21 cellular contexts compared by ENCODE assay signal in genomic region chr6:72757048-72757447, GRCh38.
A peak's percentile ranks its signal among the peaks of the same experiment; 100 is the strongest.
DNase-seq lines count a peak whose midpoint lies in the region; ATAC-seq, FAIRE-seq and TF ChIP-seq lines count a peak whose summit lies in the region.
"Had no signal": no experiment of that assay in that cellular context is flagged by ENCODE, and none has a peak within 500 bp of the region (broad histone marks: within the 10 kb centered on the region; RNA-seq: fewer than 3 reads in every experiment).

No MANE protein-coding gene starts in this region.

- no peak overlapping the region for H3K4me2 ChIP-seq in SK-N-SH
- H3K4me2 ChIP-seq: BLaER1 had no signal

- POLR2A ChIA-PET in SK-N-SH (lab: Yijun Ruan, JAX): no interaction called here

- peaks cover 0 to 3% of the 10 kb centered on the region in 2 donors for H3K4me1 Mint-ChIP-seq in effector memory CD8-positive, alpha-beta T cell (ENCODE audit: low read depth in 2 of 2)
- H3K4me1 Mint-ChIP-seq in stimulated activated naive B cell treated with anti-CD40 and anti-IgM and Interleukin-4, amounts not matched to agents 10 μg/mL and 1 μg/mL and 100 μg/mL, for 72 hours: peaks cover 4 to 44% of the 10 kb centered on the region in 2 donors

- no peak overlapping the region for H3K9ac ChIP-seq in SK-N-SH
- H3K9ac ChIP-seq: BLaER1 had no signal

- peaks cover 5% of the 10 kb centered on the region for H3F3A ChIP-seq in SK-N-SH (replicated peaks; ENCODE audit: insufficient read depth)

- no peak overlapping the region for H3K27ac Mint-ChIP-seq in effector memory CD8-positive, alpha-beta T cell
- H3K27ac Mint-ChIP-seq in stimulated activated naive B cell treated with anti-CD40 and anti-IgM and Interleukin-4, amounts not matched to agents 10 μg/mL and 1 μg/mL and 100 μg/mL, for 72 hours: no peak overlapping the region
- H3K27ac Mint-ChIP-seq: B cell; CD4-positive, CD25-positive, alpha-beta regulatory T cell; CD8-positive, alpha-beta T cell; H9; HFFc6 had no signal

- TF ChIP-seq CTCF in SK-N-SH (IDR thresholded peaks at IDR 0.05) (no peak), psoas muscle (IDR thresholded peaks at IDR 0.05) (no peak)

- ATAC-seq in SK-N-SH treated with all-trans-retinoic acid at 6 μM for 48 hours (no peak), psoas muscle (peak; percentile 60 to 94 (median 86))
- ATAC-seq in effector memory CD8-positive, alpha-beta T cell (replicated peaks): no peak
- no peak for ATAC-seq in stimulated activated naive B cell treated with anti-CD40 and anti-IgM and Interleukin-4, amounts not matched to agents 10 μg/mL and 1 μg/mL and 100 μg/mL, for 72 hours (replicated peaks)
- ATAC-seq: CD8-positive, alpha-beta T cell had no signal

- no peaks in the 10 kb centered on the region for H3K27me3 ChIP-seq in SK-N-SH (ENCODE audit: insufficient read depth)
- H3K27me3 ChIP-seq in psoas muscle (ENCODE audit: insufficient read depth in 3 of 3, low read length in 2 of 3): no peaks in the 10 kb centered on the region
- H3K27me3 ChIP-seq: BLaER1 had no signal

- H3K79me2 ChIP-seq in SK-N-SH (ENCODE audit: insufficient read depth): peaks cover 90% of the 10 kb centered on the region

- no peak overlapping the region for H3K4me3 Mint-ChIP-seq in effector memory CD8-positive, alpha-beta T cell
- H3K4me3 Mint-ChIP-seq in stimulated activated naive B cell treated with anti-CD40 and anti-IgM and Interleukin-4, amounts not matched to agents 10 μg/mL and 1 μg/mL and 100 μg/mL, for 72 hours: no peak overlapping the region
- H3K4me3 Mint-ChIP-seq: B cell; CD4-positive, CD25-positive, alpha-beta regulatory T cell; CD8-positive, alpha-beta T cell; H9 had no signal

- no peak overlapping the region for H2AFZ ChIP-seq in SK-N-SH (ENCODE audit: low read depth)

- TF ChIP-seq EP300 in SK-N-SH (IDR thresholded peaks at IDR 0.05; ENCODE audit: borderline replicate concordance in 1 of 2, low read depth in 1 of 2, low read length in 1 of 2): no peak

- H3K9me2 ChIP-seq in SK-N-SH: no peaks in the 10 kb centered on the region

- H3K36me3 ChIP-seq in SK-N-SH (replicated peaks in 1 of 2; ENCODE audit: control insufficient read depth in 1 of 2, insufficient read depth in 2 of 2, low read length in 1 of 2) (peaks cover 0 to 3% of the 10 kb centered on the region in 2 experiments), psoas muscle (ENCODE audit: insufficient read depth in 1 of 2, low read depth in 1 of 2) (no peaks in the 10 kb centered on the region)

- CTCF ChIA-PET in SK-N-SH (lab: Yijun Ruan, JAX): no interaction called here

- no peaks in the 10 kb centered on the region for H3K9me3 ChIP-seq in SK-N-SH
- no peaks in the 10 kb centered on the region for H3K9me3 ChIP-seq in psoas muscle
- H3K9me3 ChIP-seq: Caco-2 had no signal

- peaks cover 3 to 18% of the 10 kb centered on the region in 2 experiments; a peak in 3 of 4 replicates for H3K4me1 ChIP-seq in SK-N-SH (ENCODE audit: control insufficient read depth in 1 of 2, insufficient read depth in 2 of 2, low read depth in 1 of 2, low read length in 1 of 2)
- H3K4me1 ChIP-seq in psoas muscle: peaks cover 64% of the 10 kb centered on the region
- H3K4me1 ChIP-seq: Caco-2 had no signal

- DNase-seq in SK-N-SH: no peak
- no peak for DNase-seq in H54 (ENCODE audit: insufficient read length, low spot score)
- no peak for DNase-seq in psoas muscle
- DNase-seq in effector memory CD8-positive, alpha-beta T cell: no peak
- DNase-seq in stimulated activated naive B cell treated with anti-CD40 and anti-IgM and Interleukin-4, amounts not matched to agents 10 μg/mL and 1 μg/mL and 100 μg/mL, for 72 hours: no peak
- DNase-seq: Caco-2; CD4-positive, CD25-positive, alpha-beta regulatory T cell; CD8-positive, alpha-beta T cell; DMS79; EL; GDM1; H9; HFFc6 had no signal

- H3K27ac ChIP-seq in SK-N-SH (ENCODE audit: low read depth in 2 of 2, low read length in 1 of 2) (no peak overlapping the region), psoas muscle (peak overlapping the region; percentile 39)
- H3K27ac ChIP-seq: 22Rv1, BLaER1, C4-2B had no signal

- no peaks in the 10 kb centered on the region for H3K9me3 Mint-ChIP-seq in effector memory CD8-positive, alpha-beta T cell
- peaks cover 3% of the 10 kb centered on the region in 2 donors for H3K9me3 Mint-ChIP-seq in stimulated activated naive B cell treated with anti-CD40 and anti-IgM and Interleukin-4, amounts not matched to agents 10 μg/mL and 1 μg/mL and 100 μg/mL, for 72 hours
- H3K9me3 Mint-ChIP-seq: CD8-positive, alpha-beta T cell; HFFc6 had no signal

- TF ChIP-seq RAD21 in SK-N-SH (IDR thresholded peaks at IDR 0.05; ENCODE audit: low read length): no peak

- no peak overlapping the region for H3K4me3 ChIP-seq in SK-N-SH (ENCODE audit: low read depth in 2 of 2, low read length in 1 of 2)
- H3K4me3 ChIP-seq in psoas muscle: no peak overlapping the region
- H3K4me3 ChIP-seq: BLaER1 had no signal

- H3K36me3 Mint-ChIP-seq in effector memory CD8-positive, alpha-beta T cell (ENCODE audit: insufficient read depth): no peaks in the 10 kb centered on the region
- peaks cover 3 to 6% of the 10 kb centered on the region in 2 donors for H3K36me3 Mint-ChIP-seq in stimulated activated naive B cell treated with anti-CD40 and anti-IgM and Interleukin-4, amounts not matched to agents 10 μg/mL and 1 μg/mL and 100 μg/mL, for 72 hours
- H3K36me3 Mint-ChIP-seq: CD4-positive, CD25-positive, alpha-beta regulatory T cell; CD8-positive, alpha-beta T cell had no signal

- H3K27me3 Mint-ChIP-seq in effector memory CD8-positive, alpha-beta T cell: no peaks in the 10 kb centered on the region
- H3K27me3 Mint-ChIP-seq in stimulated activated naive B cell treated with anti-CD40 and anti-IgM and Interleukin-4, amounts not matched to agents 10 μg/mL and 1 μg/mL and 100 μg/mL, for 72 hours: no peaks in the 10 kb centered on the region
- H3K27me3 Mint-ChIP-seq: B cell; CD4-positive, CD25-positive, alpha-beta regulatory T cell had no signal

- 67% methylated on average over 3 of the region's 3 CpGs for WGBS in SK-N-SH (ENCODE audit: low lambda C conversion rate)
- WGBS in psoas muscle, 3 donors: 69 to 78% (median 78%) methylated on average over 3 of the region's 3 CpGs

- H4K20me1 ChIP-seq in SK-N-SH (ENCODE audit: insufficient read depth): no peaks in the 10 kb centered on the region

- FAIRE-seq in H54 (lab: Jason Lieb, UNC): peak; percentile 45
- FAIRE-seq: GM12891, GM18507, H1 had no signal

- intact Hi-C loops in psoas muscle (cut with DNase I): loop anchor here in 1 of 2 donors (10.0 kb wide), 1 partner anchor 198 kb away; no protein-coding TSS in a partner anchor

- no peak for TF ChIP-seq POLR2A in H54 (IDR thresholded peaks at IDR 0.05; ENCODE audit: low read depth, low read length)

TF ChIP-seq in SK-N-SH, 30 proteins besides CTCF, POLR2A, EP300 and RAD21:
- no peak for TF ChIP-seq ELF1 (IDR thresholded peaks at IDR 0.05)
- TF ChIP-seq MEF2A (IDR thresholded peaks at IDR 0.05; ENCODE audit: borderline replicate concordance, low read depth): no peak
- TF ChIP-seq PBX3 (IDR thresholded peaks at IDR 0.05): peak; percentile 32; the same call in 1 of the 2 replicates

TF ChIP-seq in SK-N-SH treated with all-trans-retinoic acid at 6 μM for 48 hours, 23 proteins besides CTCF, POLR2A, EP300 and RAD21 (continues in another document):
- TF ChIP-seq ZNF70 (CRISPR knock-in tag; IDR thresholded peaks at IDR 0.05): no peak
- TF ChIP-seq ZNF8 (CRISPR knock-in tag; IDR thresholded peaks at IDR 0.05): no peak
- TF ChIP-seq ARNTL (CRISPR knock-in tag; IDR thresholded peaks at IDR 0.05; ENCODE audit: borderline replicate concordance, low read depth): no peak
- no peak for TF ChIP-seq CSDC2 (CRISPR knock-in tag; IDR thresholded peaks at IDR 0.05)
- no peak for TF ChIP-seq ISL1 (CRISPR knock-in tag; IDR thresholded peaks at IDR 0.05)
- no peak for TF ChIP-seq ZNF565 (CRISPR knock-in tag; conservative IDR thresholded peaks at IDR 0.05; ENCODE audit: low read depth)
- TF ChIP-seq BACH2 (CRISPR knock-in tag; IDR thresholded peaks at IDR 0.05; ENCODE audit: borderline replicate concordance): no peak
- TF ChIP-seq ZC3H10 (CRISPR knock-in tag; IDR thresholded peaks at IDR 0.05): no peak
- TF ChIP-seq CREB5 (CRISPR knock-in tag; IDR thresholded peaks at IDR 0.05; ENCODE audit: low read depth): no peak
- no peak for TF ChIP-seq OSR1 (CRISPR knock-in tag; IDR thresholded peaks at IDR 0.05)
- TF ChIP-seq PPARA (CRISPR knock-in tag; IDR thresholded peaks at IDR 0.05; ENCODE audit: borderline replicate concordance): no peak
- TF ChIP-seq ZFP3 (CRISPR knock-in tag; IDR thresholded peaks at IDR 0.05): no peak
- TF ChIP-seq PATZ1 (CRISPR knock-in tag; IDR thresholded peaks at IDR 0.05; ENCODE audit: borderline replicate concordance): no peak

Comparison
In these comparisons a context has a peak if more than half of its experiments do, and no peak if none do; other contexts are left out.
1. ATAC-seq: peak in psoas muscle (4 of 4); none in SK-N-SH treated with all-trans-retinoic acid at 6 μM for 48 hours (single experiment), effector memory CD8-positive, alpha-beta T cell (single experiment) and stimulated activated naive B cell treated with anti-CD40 and anti-IgM and Interleukin-4, amounts not matched to agents 10 μg/mL and 1 μg/mL and 100 μg/mL, for 72 hours (0 of 2).